ENCODE assay signal across 15 cellular contexts in genomic region chr14:52596861-52597260, GRCh38. TPM values are rescaled to one million over a fixed set of nuclear protein-coding genes. Genes with fewer than 3 reads are reported as not detected.
DNase-seq lines count a peak whose midpoint lies in the region; TF ChIP-seq lines count a peak whose summit lies in the region.
"Had no signal": no experiment of that assay in that cellular context is flagged by ENCODE, and none has a peak within 500 bp of the region (broad histone marks: within the 10 kb centered on the region; RNA-seq: fewer than 3 reads in every experiment).

No MANE protein-coding gene starts in this region.

- H3K36me3 ChIP-seq in mammary epithelial cell (ENCODE audit: insufficient read depth, low read length) (no peaks in the 10 kb centered on the region), neural progenitor cell (no peaks in the 10 kb centered on the region)
- H3K36me3 ChIP-seq: SJSA1 had no signal

- peaks cover 29% of the 10 kb centered on the region for H3K9me3 Mint-ChIP-seq in neural progenitor cell

- no peak overlapping the region for H3K27ac ChIP-seq in mammary epithelial cell (ENCODE audit: insufficient read depth, low read depth, low read length)
- no peak overlapping the region for H3K27ac ChIP-seq in neural progenitor cell
- H3K27ac ChIP-seq: PC-9, SJSA1 had no signal

- H3K4me2 ChIP-seq in mammary epithelial cell (ENCODE audit: insufficient read depth, low read depth, low read length) (no peak overlapping the region), neural progenitor cell (no peak overlapping the region)
- H3K4me2 ChIP-seq: PC-9 had no signal

- peaks cover 3% of the 10 kb centered on the region for H3K27me3 Mint-ChIP-seq in neural progenitor cell (ENCODE audit: insufficient read depth, low read depth)

- H4K20me1 ChIP-seq in mammary epithelial cell (ENCODE audit: insufficient read depth, low read length) (no peaks in the 10 kb centered on the region), neural progenitor cell (ENCODE audit: low read depth) (no peaks in the 10 kb centered on the region)

- dilution Hi-C loops in mammary epithelial cell (cut with HindIII; ENCODE audit: low sequenced_read_pairs), result no loop called here

- H3K79me2 ChIP-seq in mammary epithelial cell (ENCODE audit: insufficient read depth, low read length) (no peaks in the 10 kb centered on the region), neural progenitor cell (ENCODE audit: low read depth) (no peaks in the 10 kb centered on the region)

- WGBS in mammary epithelial cell (ENCODE audit: low coverage, missing lambda C conversion rate), result 78% methylated on average over 5 of the region's 5 CpGs

- H3K4me3 Mint-ChIP-seq in neural progenitor cell, result no peak overlapping the region
- H3K4me3 Mint-ChIP-seq: CD14-positive monocyte had no signal

- peak; percentile 3 for DNase-seq in HCEC 1CT
- peak; percentile 27 for DNase-seq in NCI-H226
- peak; percentile 60 for DNase-seq in mammary epithelial cell
- DNase-seq in glomerular visceral epithelial cell (ENCODE audit: extremely low spot score), result peak; percentile 17
- no peak for DNase-seq in T-helper 9 cell
- DNase-seq in neural progenitor cell (ENCODE audit: low spot score), result no peak
- DNase-seq in iPS-NIHi7 (ENCODE audit: extremely low spot score), result no peak
- DNase-seq: ACHN, DMS79 treated with DMSO at 0.1 percent for 48 hours, NCI-H1694 treated with DMSO at 0.1 percent for 48 hours, NCI-H510A, NCI-H748 treated with DMSO at 0.1 percent for 48 hours, PC-9 had no signal

- TF ChIP-seq CTCF in mammary epithelial cell (conservative IDR thresholded peaks at IDR 0.05 in 1 of 2, IDR thresholded peaks at IDR 0.05 in 1 of 2; ENCODE audit: extremely low read depth in 1 of 2, insufficient read depth in 1 of 2, low read depth in 1 of 2, low read length in 2 of 2), result no peak
- no peak for TF ChIP-seq CTCF in neural progenitor cell (IDR thresholded peaks at IDR 0.05)

- no peaks in the 10 kb centered on the region for H3K4me1 Mint-ChIP-seq in neural progenitor cell
- H3K4me1 Mint-ChIP-seq: CD14-positive monocyte had no signal

- CTCF ChIA-PET in mammary epithelial cell (lab: Charles Lee; ENCODE audit: low non-redundant PET), result no interaction called here

- H3K9ac ChIP-seq in mammary epithelial cell (ENCODE audit: insufficient read depth, low read length), result no peak overlapping the region
- no peak overlapping the region for H3K9ac ChIP-seq in neural progenitor cell

- BruUV-seq in mammary epithelial cell (replicated peaks; lab: Mats Ljungman, UMichigan), result no TSS peak

- H3K27me3 ChIP-seq in mammary epithelial cell (ENCODE audit: insufficient read depth, low read length), result no peaks in the 10 kb centered on the region
- H3K27me3 ChIP-seq in neural progenitor cell, result no peaks in the 10 kb centered on the region
- H3K27me3 ChIP-seq: SJSA1 had no signal

- H3K4me3 ChIP-seq in mammary epithelial cell (replicated peaks in 1 of 3; ENCODE audit: insufficient read depth in 1 of 3, low read depth in 2 of 3, low read length in 3 of 3) (no peak overlapping the region), neural progenitor cell (no peak overlapping the region)
- H3K4me3 ChIP-seq: PC-9, SJSA1 had no signal

- peaks cover 6% of the 10 kb centered on the region for H3K4me1 ChIP-seq in mammary epithelial cell (ENCODE audit: insufficient read depth, low read length)
- no peaks in the 10 kb centered on the region for H3K4me1 ChIP-seq in neural progenitor cell
- H3K4me1 ChIP-seq: SJSA1 had no signal

- H3K27ac Mint-ChIP-seq in neural progenitor cell, result no peak overlapping the region
- H3K27ac Mint-ChIP-seq: CD14-positive monocyte had no signal

- intact Hi-C loops in mammary epithelial cell (cut with micrococcal nuclease), result no loop called here

- in situ Hi-C loops in mammary epithelial cell (cut with MboI; ENCODE audit: low sequenced_read_pairs in 2 of 2), result no loop called here

- H3K9me3 ChIP-seq in mammary epithelial cell (replicated peaks; ENCODE audit: insufficient read depth, low read length) (no peaks in the 10 kb centered on the region), neural progenitor cell (ENCODE audit: low read depth) (no peaks in the 10 kb centered on the region)
- H3K9me3 ChIP-seq: SJSA1 had no signal

- H2AFZ ChIP-seq in mammary epithelial cell (ENCODE audit: low read depth, low read length) (no peak overlapping the region), neural progenitor cell (replicated peaks) (no peak overlapping the region)
- H2AFZ ChIP-seq: PC-9 had no signal

- H3F3A ChIP-seq in neural progenitor cell (ENCODE audit: low read depth), result no peaks in the 10 kb centered on the region

- H3K36me3 Mint-ChIP-seq in neural progenitor cell, result peaks cover 12% of the 10 kb centered on the region
- H3K36me3 Mint-ChIP-seq: CD14-positive monocyte had no signal

RNA-seq across cellular contexts. Expression of gene GPR137C, which starts 44.2 kb away (rescaled TPM):
- total RNA-seq in mammary epithelial cell (under 1 TPM; 0.17 to 0.64 TPM), neural progenitor cell (ENCODE audit: low replicate concordance) (7.1 and 9.3 TPM in 2 replicates)
- 0.27 TPM for polyA plus RNA-seq in mammary epithelial cell
- polyA minus RNA-seq in mammary epithelial cell, result 0.36 TPM
- polyA plus RNA-seq: CD14-positive monocyte had no signal

RNA-seq across cellular contexts. Expression of gene TXNDC16, which starts 44.6 kb away (rescaled TPM):
- 1 to 10 TPM; 4.0 to 4.2 TPM for total RNA-seq in mammary epithelial cell
- 2.0 TPM for polyA plus RNA-seq in mammary epithelial cell
- 1.8 TPM for polyA minus RNA-seq in mammary epithelial cell
- 17.9 and 22.6 TPM in 2 replicates for total RNA-seq in neural progenitor cell (ENCODE audit: low replicate concordance)

Comparison
In these comparisons a context has a peak if more than half of its experiments do, and no peak if none do; other contexts are left out.
1. DNase-seq: peak in HCEC 1CT (single experiment), NCI-H226 (single experiment), mammary epithelial cell (single experiment) and glomerular visceral epithelial cell (single experiment); none in T-helper 9 cell (single experiment), neural progenitor cell (single experiment) and iPS-NIHi7 (single experiment).